27 cellular contexts compared by ENCODE assay signal in genomic region chr7:68707146-68707545, GRCh38.
DNase-seq lines count a peak whose midpoint lies in the region; ATAC-seq, FAIRE-seq and TF ChIP-seq lines count a peak whose summit lies in the region.
"Had no signal": no experiment of that assay in that cellular context is flagged by ENCODE, and none has a peak within 500 bp of the region (broad histone marks: within the 10 kb centered on the region; RNA-seq: fewer than 3 reads in every experiment).

No MANE protein-coding gene starts in this region.

- no peak overlapping the region for H2BK12ac ChIP-seq in neuronal stem cell (ENCODE audit: low read length)

- CTCF ChIA-PET in A549 (lab: Yijun Ruan, JAX): interaction anchor here (1.5 kb wide), 1 partner anchor 10 kb away, joined by 3 read pairs; no protein-coding TSS in a partner anchor
- CTCF ChIA-PET in PC-9 (lab: Charles Lee): no interaction called here

- H3K4ac ChIP-seq in neuronal stem cell (ENCODE audit: low read length): no peak overlapping the region

- H3K9ac ChIP-seq in neuronal stem cell (ENCODE audit: low read depth, low read length, poor library complexity): no peak overlapping the region
- H3K9ac ChIP-seq: KMS-11 had no signal

- ATAC-seq in A549 (no peak), HG03280 (IDR thresholded peaks at IDR 0.05; ENCODE audit: unreplicated experiment) (no peak)
- ATAC-seq: GM12878, Panc1 had no signal

- no peaks in the 10 kb centered on the region for H3K36me3 ChIP-seq in PC-9 (ENCODE audit: low read depth)
- H3K36me3 ChIP-seq in neuronal stem cell (replicated peaks in 1 of 2; ENCODE audit: control insufficient read depth in 2 of 2, insufficient read depth in 2 of 2, low read length in 2 of 2): no peaks in the 10 kb centered on the region

- no peaks in the 10 kb centered on the region for H4K20me1 ChIP-seq in PC-9 (ENCODE audit: insufficient read depth)

- no peak for FAIRE-seq in A549 (lab: Jason Lieb, UNC)
- FAIRE-seq: GM12878 had no signal

- peaks cover 27% of the 10 kb centered on the region for H3K4me1 ChIP-seq in A549
- H3K4me1 ChIP-seq in PC-9 (replicated peaks; ENCODE audit: insufficient read depth): peaks cover 36% of the 10 kb centered on the region
- no peaks in the 10 kb centered on the region for H3K4me1 ChIP-seq in neuronal stem cell (ENCODE audit: control insufficient read depth in 2 of 2, insufficient read depth in 1 of 2, low read depth in 1 of 2, low read length in 2 of 2)

- no peak overlapping the region for H3K14ac ChIP-seq in neuronal stem cell (ENCODE audit: low read length)

- no peak overlapping the region for H2AFZ ChIP-seq in PC-9
- H2AFZ ChIP-seq in neuronal stem cell (ENCODE audit: low read length): no peak overlapping the region

- DNase-seq in A549 (ENCODE audit: low read depth in 1 of 2, low spot score in 1 of 2): peak in 1 of 2 experiments; percentile 35
- peak; percentile 52 for DNase-seq in NCI-H1092 treated with DMSO at 0.1 percent for 48 hours (lab: John Stamatoyannopoulos, UW)
- DNase-seq in PC-9: no peak
- peak; percentile 14 for DNase-seq in astrocyte of the hippocampus (ENCODE audit: low read depth, low spot score)
- DNase-seq in neuronal stem cell (ENCODE audit: low spot score): no peak
- no peak for DNase-seq in activated effector memory CD4-positive, alpha-beta T cell treated with Interleukin-2 at 50 U/mL for 16 hours
- no peak for DNase-seq in caudate nucleus (lab: John Stamatoyannopoulos, UW)
- DNase-seq: C1 segment of cervical spinal cord; CD4-positive, alpha-beta memory T cell; COR-L47; DMS79; EL; GDM1; GOT3; HCEC 1CT; MM.1S; NCI-H1417 treated with DMSO at 0.1 percent for 48 hours; NCI-H187 treated with DMSO at 0.1 percent for 48 hours; NCI-H2107; NCI-H524; NCI-H82; SHP77 treated with DMSO at 0.1 percent for 48 hours had no signal

- H3K27me3 ChIP-seq in PC-9 (ENCODE audit: insufficient read depth, low read depth) (no peaks in the 10 kb centered on the region), neuronal stem cell (ENCODE audit: control insufficient read depth in 3 of 3, insufficient read depth in 3 of 3, low read depth in 1 of 3, low read length in 3 of 3) (peaks cover 0 to 2% (median 0%) of the 10 kb centered on the region in 3 experiments)

- no peak for TF ChIP-seq POLR2A in A549 (IDR thresholded peaks at IDR 0.05; ENCODE audit: low read length)

- H4K91ac ChIP-seq in neuronal stem cell (ENCODE audit: low read depth, low read length, poor library complexity): no peak overlapping the region

- no peak overlapping the region for H2BK5ac ChIP-seq in neuronal stem cell (ENCODE audit: low read length)

- POLR2A ChIA-PET in A549 (lab: Yijun Ruan, JAX) (interaction anchor here (0.5 kb wide), 1 partner anchor 92 kb away, joined by 12 read pairs; no protein-coding TSS in a partner anchor), PC-9 (lab: Charles Lee; ENCODE audit: unreplicated experiment) (no interaction called here)

- H3F3A ChIP-seq in PC-9 (ENCODE audit: insufficient read depth, low read depth): peaks cover 18% of the 10 kb centered on the region

- BruUV-seq in PC-9 (replicated peaks; lab: Mats Ljungman, UMichigan): no TSS peak

- peak overlapping the region; percentile 56 for H3K4me2 ChIP-seq in A549
- peak overlapping the region; percentile 59 for H3K4me2 ChIP-seq in PC-9
- no peak overlapping the region for H3K4me2 ChIP-seq in neuronal stem cell (ENCODE audit: insufficient read depth, low read length, poor library complexity, severe bottlenecking)
- H3K4me2 ChIP-seq: KMS-11 had no signal

- no peak overlapping the region for H2AK5ac ChIP-seq in neuronal stem cell (ENCODE audit: low read depth, low read length)

- no peak overlapping the region for H3K18ac ChIP-seq in neuronal stem cell (ENCODE audit: low read length)

- no peak overlapping the region for H2BK15ac ChIP-seq in neuronal stem cell (ENCODE audit: low read length)

- H2BK120ac ChIP-seq in neuronal stem cell (ENCODE audit: low read depth, low read length): no peak overlapping the region

- H3K79me2 ChIP-seq in PC-9 (ENCODE audit: low read depth): no peaks in the 10 kb centered on the region

- intact Hi-C loops in PC-9 (cut with micrococcal nuclease; ENCODE audit: unreplicated experiment): no loop called here

- H3K23ac ChIP-seq in neuronal stem cell (ENCODE audit: low read depth, low read length, poor library complexity): no peak overlapping the region

- peak overlapping the region; percentile 91 to 98 for H3K27ac ChIP-seq in A549
- H3K27ac ChIP-seq in PC-9: peak overlapping the region; percentile 99
- H3K27ac ChIP-seq in neuronal stem cell (replicated peaks; ENCODE audit: low read length): no peak overlapping the region
- no peak overlapping the region for H3K27ac ChIP-seq in caudate nucleus (ENCODE audit: low read depth, low read length)
- H3K27ac ChIP-seq: KMS-11, SK-N-MC had no signal

- no peak overlapping the region for H3K4me3 ChIP-seq in A549
- H3K4me3 ChIP-seq in PC-9: no peak overlapping the region
- H3K4me3 ChIP-seq in neuronal stem cell (ENCODE audit: low read length in 2 of 2): no peak overlapping the region
- H3K4me3 ChIP-seq: GM12878, SK-N-MC had no signal

- H3K9me3 ChIP-seq in A549 (peaks cover 11% of the 10 kb centered on the region; the same call in 1 of the 3 replicates), PC-9 (ENCODE audit: insufficient read depth, low read depth) (peaks cover 5% of the 10 kb centered on the region; the same call in 1 of the 2 replicates), neuronal stem cell (replicated peaks in 1 of 2; ENCODE audit: control insufficient read depth in 2 of 2, insufficient read depth in 1 of 2, low read depth in 1 of 2, low read length in 2 of 2) (no peaks in the 10 kb centered on the region)

- TF ChIP-seq CTCF in A549 (IDR thresholded peaks at IDR 0.05) (no peak), PC-9 (conservative IDR thresholded peaks at IDR 0.05) (no peak)

- TF ChIP-seq RAD21 in A549 (conservative IDR thresholded peaks at IDR 0.05 in 1 of 2, IDR thresholded peaks at IDR 0.05 in 1 of 2): no peak

- 26% methylated on average over 5 of the region's 5 CpGs for WGBS in A549 (ENCODE audit: missing lambda C conversion rate)
- WGBS in neuronal stem cell (ENCODE audit: extremely low coverage in 2 of 2, insufficient read length in 2 of 2, insufficient replicate concordance in 1 of 2), 2 donors: no CpG with 5 or more reads among the region's 5 CpGs

- no peaks in the 10 kb centered on the region for H3K9me2 ChIP-seq in PC-9 (ENCODE audit: insufficient read depth)

- no peak for TF ChIP-seq EP300 in A549 (IDR thresholded peaks at IDR 0.05)

- no peak overlapping the region for H4K8ac ChIP-seq in neuronal stem cell (ENCODE audit: low read depth, low read length)

- no peaks in the 10 kb centered on the region for H3K79me1 ChIP-seq in neuronal stem cell (ENCODE audit: low read depth, low read length)

TF ChIP-seq in A549, 52 proteins besides CTCF, POLR2A, EP300 and RAD21:
- TF ChIP-seq EHMT2 (IDR thresholded peaks at IDR 0.05; ENCODE audit: low read depth): peak; percentile 15; the same call in 1 of the 2 replicates
- TF ChIP-seq ATOH8 (CRISPR knock-in tag; IDR thresholded peaks at IDR 0.05; ENCODE audit: low read depth): no peak
- TF ChIP-seq HOXB13 (CRISPR knock-in tag; IDR thresholded peaks at IDR 0.05; ENCODE audit: low read depth): peak; percentile 79; the same call in 1 of the 2 replicates
- TF ChIP-seq BHLHE40 (IDR thresholded peaks at IDR 0.05; ENCODE audit: low read depth, low read length): no peak
- TF ChIP-seq TP53 (CRISPR knock-in tag; IDR thresholded peaks at IDR 0.05): no peak
- TF ChIP-seq PHF8 (IDR thresholded peaks at IDR 0.05; ENCODE audit: borderline replicate concordance, low read depth): no peak
- no peak for TF ChIP-seq ELK1 (IDR thresholded peaks at IDR 0.05; ENCODE audit: low read depth, low read length)
- TF ChIP-seq POLR2AphosphoS2 (conservative IDR thresholded peaks at IDR 0.05; ENCODE audit: low read length): no peak
- no peak for TF ChIP-seq HOXB5 (CRISPR knock-in tag; IDR thresholded peaks at IDR 0.05)
- peak; percentile 49 for TF ChIP-seq MAFK (IDR thresholded peaks at IDR 0.05; ENCODE audit: partially characterized antibody)
- TF ChIP-seq EHF (CRISPR knock-in tag; IDR thresholded peaks at IDR 0.05): 0 out of 2 replicates have a peak, but pooled peaks have one; percentile 20
- 0 out of 2 replicates have a peak, but pooled peaks have one; percentile 55 for TF ChIP-seq FOSB (CRISPR knock-in tag; IDR thresholded peaks at IDR 0.05)
- no peak for TF ChIP-seq CBX8 (IDR thresholded peaks at IDR 0.05)

Comparison
In these comparisons a context has a peak if more than half of its experiments do, and no peak if none do; other contexts are left out.
1. DNase-seq: peak in NCI-H1092 treated with DMSO at 0.1 percent for 48 hours (single experiment) and astrocyte of the hippocampus (single experiment); none in PC-9 (0 of 2), neuronal stem cell (single experiment), activated effector memory CD4-positive, alpha-beta T cell treated with Interleukin-2 at 50 U/mL for 16 hours (single experiment) and caudate nucleus (0 of 61).
2. H3K27ac ChIP-seq: peak in A549 (2 of 2) and PC-9 (single experiment); none in neuronal stem cell (single experiment) and caudate nucleus (single experiment).